Comparison of ENCODE assay signal across 1 cellular context in the genomic region with DNA sequence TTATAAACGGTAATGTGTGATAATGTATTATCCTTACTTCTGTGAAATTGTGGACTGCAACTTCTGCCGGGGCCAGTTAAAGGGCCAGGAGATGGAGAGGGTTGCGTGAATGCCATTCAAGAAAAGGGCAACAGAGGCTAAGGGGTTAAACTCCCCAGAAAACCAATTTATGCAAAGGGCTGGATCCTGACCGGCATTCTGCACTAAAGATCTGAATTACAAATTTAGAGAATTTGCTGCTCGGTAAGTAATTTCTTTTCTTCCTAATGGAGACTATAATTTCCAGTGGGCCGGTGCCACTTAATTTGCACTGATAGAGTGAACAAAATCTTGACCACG.
TF ChIP-seq lines count a peak whose summit lies in the region.

No MANE protein-coding gene starts in this region.

TF ChIP-seq in HepG2, 621 proteins besides CTCF, POLR2A, EP300 and RAD21 (continued from another document):
- TF ChIP-seq, protein P1, sequence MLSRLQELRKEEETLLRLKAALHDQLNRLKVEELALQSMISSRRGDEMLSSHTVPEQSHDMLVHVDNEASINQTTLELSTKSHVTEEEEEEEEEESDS (CRISPR knock-in tag; IDR thresholded peaks at IDR 0.05; ENCODE audit: borderline replicate concordance): no peak
- TF ChIP-seq ISL2 (CRISPR knock-in tag; IDR thresholded peaks at IDR 0.05) (peak; percentile 5; the same call in 1 of the 2 replicates), FOXK1 (CRISPR knock-in tag; IDR thresholded peaks at IDR 0.05; ENCODE audit: borderline replicate concordance, low read depth) (no peak), THYN1 (CRISPR knock-in tag; IDR thresholded peaks at IDR 0.05; ENCODE audit: borderline replicate concordance, low read depth) (no peak), ZNF333 (CRISPR knock-in tag; IDR thresholded peaks at IDR 0.05; ENCODE audit: borderline replicate concordance) (no peak), RFXANK (CRISPR knock-in tag; IDR thresholded peaks at IDR 0.05) (no peak), NFYC (CRISPR knock-in tag; IDR thresholded peaks at IDR 0.05) (no peak), NCOA5 (CRISPR knock-in tag; IDR thresholded peaks at IDR 0.05) (no peak), SIX1 (CRISPR knock-in tag; IDR thresholded peaks at IDR 0.05; ENCODE audit: borderline replicate concordance) (no peak), MEF2D (CRISPR knock-in tag; IDR thresholded peaks at IDR 0.05) (no peak), MLLT10 (CRISPR knock-in tag; IDR thresholded peaks at IDR 0.05) (no peak), ZNF780A (CRISPR knock-in tag; IDR thresholded peaks at IDR 0.05) (no peak), DNMT1 (CRISPR knock-in tag; IDR thresholded peaks at IDR 0.05) (no peak), PHF20 (CRISPR knock-in tag; IDR thresholded peaks at IDR 0.05) (no peak), HNRNPLL (IDR thresholded peaks at IDR 0.05; ENCODE audit: low read depth, low read length, poor library complexity, severe bottlenecking) (no peak), GABPB1 (CRISPR knock-in tag; IDR thresholded peaks at IDR 0.05) (no peak), SPEN (CRISPR knock-in tag; IDR thresholded peaks at IDR 0.05; ENCODE audit: low read depth) (no peak), KDM5B (CRISPR knock-in tag; IDR thresholded peaks at IDR 0.05; ENCODE audit: borderline replicate concordance) (no peak), CHD2 (IDR thresholded peaks at IDR 0.05; ENCODE audit: low read depth, low read length) (no peak), GTF2F1 (IDR thresholded peaks at IDR 0.05; ENCODE audit: low read length) (no peak), ZNF75D (CRISPR knock-in tag; IDR thresholded peaks at IDR 0.05; ENCODE audit: borderline replicate concordance) (no peak), TCF7 (IDR thresholded peaks at IDR 0.05; ENCODE audit: low read depth) (no peak), SAFB2 (CRISPR knock-in tag; IDR thresholded peaks at IDR 0.05; ENCODE audit: borderline replicate concordance, low read depth) (no peak), SMYD3 (CRISPR knock-in tag; IDR thresholded peaks at IDR 0.05) (0 out of 2 replicates have a peak, but pooled peaks have one; percentile 13), ZBTB7A (CRISPR knock-in tag; IDR thresholded peaks at IDR 0.05) (no peak), ZNF34 (CRISPR knock-in tag; IDR thresholded peaks at IDR 0.05; ENCODE audit: borderline replicate concordance) (0 out of 2 replicates have a peak, but pooled peaks have one; percentile 61), SCMH1 (CRISPR knock-in tag; IDR thresholded peaks at IDR 0.05; ENCODE audit: borderline replicate concordance) (no peak), ZSCAN12 (CRISPR knock-in tag; IDR thresholded peaks at IDR 0.05) (no peak), TEAD2 (CRISPR knock-in tag; IDR thresholded peaks at IDR 0.05) (no peak), YEATS4 (CRISPR knock-in tag; IDR thresholded peaks at IDR 0.05; ENCODE audit: borderline replicate concordance) (no peak), ZNF33B (CRISPR knock-in tag; IDR thresholded peaks at IDR 0.05) (no peak), IKZF1 (IDR thresholded peaks at IDR 0.05) (no peak), PLRG1 (conservative IDR thresholded peaks at IDR 0.05) (no peak), ZNF709 (CRISPR knock-in tag; IDR thresholded peaks at IDR 0.05) (0 out of 2 replicates have a peak, but pooled peaks have one; percentile 3), ESRRA (CRISPR knock-in tag; IDR thresholded peaks at IDR 0.05; ENCODE audit: low read depth) (no peak)
- TF ChIP-seq, protein P2, sequence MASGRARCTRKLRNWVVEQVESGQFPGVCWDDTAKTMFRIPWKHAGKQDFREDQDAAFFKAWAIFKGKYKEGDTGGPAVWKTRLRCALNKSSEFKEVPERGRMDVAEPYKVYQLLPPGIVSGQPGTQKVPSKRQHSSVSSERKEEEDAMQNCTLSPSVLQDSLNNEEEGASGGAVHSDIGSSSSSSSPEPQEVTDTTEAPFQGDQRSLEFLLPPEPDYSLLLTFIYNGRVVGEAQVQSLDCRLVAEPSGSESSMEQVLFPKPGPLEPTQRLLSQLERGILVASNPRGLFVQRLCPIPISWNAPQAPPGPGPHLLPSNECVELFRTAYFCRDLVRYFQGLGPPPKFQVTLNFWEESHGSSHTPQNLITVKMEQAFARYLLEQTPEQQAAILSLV (CRISPR knock-in tag; IDR thresholded peaks at IDR 0.05; ENCODE audit: borderline replicate concordance): no peak
- TF ChIP-seq, protein P3, sequence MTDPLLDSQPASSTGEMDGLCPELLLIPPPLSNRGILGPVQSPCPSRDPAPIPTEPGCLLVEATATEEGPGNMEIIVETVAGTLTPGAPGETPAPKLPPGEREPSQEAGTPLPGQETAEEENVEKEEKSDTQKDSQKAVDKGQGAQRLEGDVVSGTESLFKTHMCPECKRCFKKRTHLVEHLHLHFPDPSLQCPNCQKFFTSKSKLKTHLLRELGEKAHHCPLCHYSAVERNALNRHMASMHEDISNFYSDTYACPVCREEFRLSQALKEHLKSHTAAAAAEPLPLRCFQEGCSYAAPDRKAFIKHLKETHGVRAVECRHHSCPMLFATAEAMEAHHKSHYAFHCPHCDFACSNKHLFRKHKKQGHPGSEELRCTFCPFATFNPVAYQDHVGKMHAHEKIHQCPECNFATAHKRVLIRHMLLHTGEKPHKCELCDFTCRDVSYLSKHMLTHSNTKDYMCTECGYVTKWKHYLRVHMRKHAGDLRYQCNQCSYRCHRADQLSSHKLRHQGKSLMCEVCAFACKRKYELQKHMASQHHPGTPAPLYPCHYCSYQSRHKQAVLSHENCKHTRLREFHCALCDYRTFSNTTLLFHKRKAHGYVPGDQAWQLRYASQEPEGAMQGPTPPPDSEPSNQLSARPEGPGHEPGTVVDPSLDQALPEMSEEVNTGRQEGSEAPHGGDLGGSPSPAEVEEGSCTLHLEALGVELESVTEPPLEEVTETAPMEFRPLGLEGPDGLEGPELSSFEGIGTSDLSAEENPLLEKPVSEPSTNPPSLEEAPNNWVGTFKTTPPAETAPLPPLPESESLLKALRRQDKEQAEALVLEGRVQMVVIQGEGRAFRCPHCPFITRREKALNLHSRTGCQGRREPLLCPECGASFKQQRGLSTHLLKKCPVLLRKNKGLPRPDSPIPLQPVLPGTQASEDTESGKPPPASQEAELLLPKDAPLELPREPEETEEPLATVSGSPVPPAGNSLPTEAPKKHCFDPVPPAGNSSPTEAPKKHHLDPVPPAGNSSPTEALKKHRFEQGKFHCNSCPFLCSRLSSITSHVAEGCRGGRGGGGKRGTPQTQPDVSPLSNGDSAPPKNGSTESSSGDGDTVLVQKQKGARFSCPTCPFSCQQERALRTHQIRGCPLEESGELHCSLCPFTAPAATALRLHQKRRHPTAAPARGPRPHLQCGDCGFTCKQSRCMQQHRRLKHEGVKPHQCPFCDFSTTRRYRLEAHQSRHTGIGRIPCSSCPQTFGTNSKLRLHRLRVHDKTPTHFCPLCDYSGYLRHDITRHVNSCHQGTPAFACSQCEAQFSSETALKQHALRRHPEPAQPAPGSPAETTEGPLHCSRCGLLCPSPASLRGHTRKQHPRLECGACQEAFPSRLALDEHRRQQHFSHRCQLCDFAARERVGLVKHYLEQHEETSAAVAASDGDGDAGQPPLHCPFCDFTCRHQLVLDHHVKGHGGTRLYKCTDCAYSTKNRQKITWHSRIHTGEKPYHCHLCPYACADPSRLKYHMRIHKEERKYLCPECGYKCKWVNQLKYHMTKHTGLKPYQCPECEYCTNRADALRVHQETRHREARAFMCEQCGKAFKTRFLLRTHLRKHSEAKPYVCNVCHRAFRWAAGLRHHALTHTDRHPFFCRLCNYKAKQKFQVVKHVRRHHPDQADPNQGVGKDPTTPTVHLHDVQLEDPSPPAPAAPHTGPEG (CRISPR knock-in tag; IDR thresholded peaks at IDR 0.05): 0 out of 2 replicates have a peak, but pooled peaks have one; percentile 7
- TF ChIP-seq, protein P4, sequence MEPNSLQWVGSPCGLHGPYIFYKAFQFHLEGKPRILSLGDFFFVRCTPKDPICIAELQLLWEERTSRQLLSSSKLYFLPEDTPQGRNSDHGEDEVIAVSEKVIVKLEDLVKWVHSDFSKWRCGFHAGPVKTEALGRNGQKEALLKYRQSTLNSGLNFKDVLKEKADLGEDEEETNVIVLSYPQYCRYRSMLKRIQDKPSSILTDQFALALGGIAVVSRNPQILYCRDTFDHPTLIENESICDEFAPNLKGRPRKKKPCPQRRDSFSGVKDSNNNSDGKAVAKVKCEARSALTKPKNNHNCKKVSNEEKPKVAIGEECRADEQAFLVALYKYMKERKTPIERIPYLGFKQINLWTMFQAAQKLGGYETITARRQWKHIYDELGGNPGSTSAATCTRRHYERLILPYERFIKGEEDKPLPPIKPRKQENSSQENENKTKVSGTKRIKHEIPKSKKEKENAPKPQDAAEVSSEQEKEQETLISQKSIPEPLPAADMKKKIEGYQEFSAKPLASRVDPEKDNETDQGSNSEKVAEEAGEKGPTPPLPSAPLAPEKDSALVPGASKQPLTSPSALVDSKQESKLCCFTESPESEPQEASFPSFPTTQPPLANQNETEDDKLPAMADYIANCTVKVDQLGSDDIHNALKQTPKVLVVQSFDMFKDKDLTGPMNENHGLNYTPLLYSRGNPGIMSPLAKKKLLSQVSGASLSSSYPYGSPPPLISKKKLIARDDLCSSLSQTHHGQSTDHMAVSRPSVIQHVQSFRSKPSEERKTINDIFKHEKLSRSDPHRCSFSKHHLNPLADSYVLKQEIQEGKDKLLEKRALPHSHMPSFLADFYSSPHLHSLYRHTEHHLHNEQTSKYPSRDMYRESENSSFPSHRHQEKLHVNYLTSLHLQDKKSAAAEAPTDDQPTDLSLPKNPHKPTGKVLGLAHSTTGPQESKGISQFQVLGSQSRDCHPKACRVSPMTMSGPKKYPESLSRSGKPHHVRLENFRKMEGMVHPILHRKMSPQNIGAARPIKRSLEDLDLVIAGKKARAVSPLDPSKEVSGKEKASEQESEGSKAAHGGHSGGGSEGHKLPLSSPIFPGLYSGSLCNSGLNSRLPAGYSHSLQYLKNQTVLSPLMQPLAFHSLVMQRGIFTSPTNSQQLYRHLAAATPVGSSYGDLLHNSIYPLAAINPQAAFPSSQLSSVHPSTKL (CRISPR knock-in tag; IDR thresholded peaks at IDR 0.05): no peak
- TF ChIP-seq, protein P5, sequence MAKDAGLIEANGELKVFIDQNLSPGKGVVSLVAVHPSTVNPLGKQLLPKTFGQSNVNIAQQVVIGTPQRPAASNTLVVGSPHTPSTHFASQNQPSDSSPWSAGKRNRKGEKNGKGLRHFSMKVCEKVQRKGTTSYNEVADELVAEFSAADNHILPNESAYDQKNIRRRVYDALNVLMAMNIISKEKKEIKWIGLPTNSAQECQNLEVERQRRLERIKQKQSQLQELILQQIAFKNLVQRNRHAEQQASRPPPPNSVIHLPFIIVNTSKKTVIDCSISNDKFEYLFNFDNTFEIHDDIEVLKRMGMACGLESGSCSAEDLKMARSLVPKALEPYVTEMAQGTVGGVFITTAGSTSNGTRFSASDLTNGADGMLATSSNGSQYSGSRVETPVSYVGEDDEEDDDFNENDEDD (CRISPR knock-in tag; IDR thresholded peaks at IDR 0.05; ENCODE audit: borderline replicate concordance): no peak
- TF ChIP-seq, protein P6, sequence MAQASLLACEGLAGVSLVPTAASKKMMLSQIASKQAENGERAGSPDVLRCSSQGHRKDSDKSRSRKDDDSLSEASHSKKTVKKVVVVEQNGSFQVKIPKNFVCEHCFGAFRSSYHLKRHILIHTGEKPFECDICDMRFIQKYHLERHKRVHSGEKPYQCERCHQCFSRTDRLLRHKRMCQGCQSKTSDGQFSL (CRISPR knock-in tag; IDR thresholded peaks at IDR 0.05): no peak
- TF ChIP-seq, protein P7, sequence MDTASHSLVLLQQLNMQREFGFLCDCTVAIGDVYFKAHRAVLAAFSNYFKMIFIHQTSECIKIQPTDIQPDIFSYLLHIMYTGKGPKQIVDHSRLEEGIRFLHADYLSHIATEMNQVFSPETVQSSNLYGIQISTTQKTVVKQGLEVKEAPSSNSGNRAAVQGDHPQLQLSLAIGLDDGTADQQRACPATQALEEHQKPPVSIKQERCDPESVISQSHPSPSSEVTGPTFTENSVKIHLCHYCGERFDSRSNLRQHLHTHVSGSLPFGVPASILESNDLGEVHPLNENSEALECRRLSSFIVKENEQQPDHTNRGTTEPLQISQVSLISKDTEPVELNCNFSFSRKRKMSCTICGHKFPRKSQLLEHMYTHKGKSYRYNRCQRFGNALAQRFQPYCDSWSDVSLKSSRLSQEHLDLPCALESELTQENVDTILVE (CRISPR knock-in tag; IDR thresholded peaks at IDR 0.05): no peak
- TF ChIP-seq, protein P8, sequence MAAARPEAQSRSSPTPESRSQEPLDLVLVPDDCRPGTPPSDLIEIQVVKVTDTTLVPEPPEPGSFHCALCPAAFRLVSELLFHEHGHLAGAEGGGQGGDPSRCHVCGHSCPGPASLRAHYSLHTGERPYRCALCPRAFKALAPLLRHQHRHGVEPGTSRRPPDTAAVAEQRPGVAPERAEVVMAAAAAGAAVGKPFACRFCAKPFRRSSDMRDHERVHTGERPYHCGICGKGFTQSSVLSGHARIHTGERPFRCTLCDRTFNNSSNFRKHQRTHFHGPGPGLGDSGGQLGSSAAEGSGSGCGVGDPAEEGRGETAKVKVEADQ (CRISPR knock-in tag; IDR thresholded peaks at IDR 0.05; ENCODE audit: borderline replicate concordance): no peak
